18 cellular contexts compared by ENCODE assay signal in genomic region chr4:115145393-115146160, GRCh38. TPM values are rescaled to one million over a fixed set of nuclear protein-coding genes. Genes with fewer than 3 reads are reported as not detected.
A peak's percentile ranks its signal among the peaks of the same experiment; 100 is the strongest.
DNase-seq lines count a peak whose midpoint lies in the region; ATAC-seq and TF ChIP-seq lines count a peak whose summit lies in the region.
"Had no signal": no experiment of that assay in that cellular context is flagged by ENCODE, and none has a peak within 500 bp of the region (broad histone marks: within the 10 kb centered on the region; RNA-seq: fewer than 3 reads in every experiment).

No MANE protein-coding gene starts in this region.

- ATAC-seq in gastroesophageal sphincter (no peak), HG02840 (IDR thresholded peaks at IDR 0.05; ENCODE audit: low FRiP score, unreplicated experiment) (no peak)
- ATAC-seq: left ventricle myocardium superior had no signal

- 9 to 32% methylated on average over 1 to 3 of the region's 3 CpGs for WGBS in gastroesophageal sphincter (ENCODE audit: low coverage in 1 of 2), 2 donors

- no peaks in the 10 kb centered on the region for H3K9me3 ChIP-seq in gastroesophageal sphincter

- H3K4me3 Mint-ChIP-seq in nephron, result no peak overlapping the region
- no peak overlapping the region for H3K4me3 Mint-ChIP-seq in activated T-helper 2 cell treated with anti-CD3 and anti-CD28 coated beads, Interferon-gamma antibody, Interleukin-2, Interleukin-4, amounts not matched to agents 10 μg/mL and 5 μg/mL and 100 μg/mL, durations not matched to agents 14 hours and 24 hours and 36 hours (ENCODE audit: low read depth)
- H3K4me3 Mint-ChIP-seq: activated naive CD4-positive, alpha-beta T cell treated with anti-CD3 and anti-CD28 coated beads, Interleukin-2, amount 10 ng/mL, durations not matched to agents 7 days and 5 days; HFFc6; naive B cell had no signal

- TF ChIP-seq EP300 in gastroesophageal sphincter (IDR thresholded peaks at IDR 0.05), result no peak

- H3K4me3 ChIP-seq in LNCaP clone FGC (ENCODE audit: low read depth, low read length) (no peak overlapping the region), gastroesophageal sphincter (no peak overlapping the region)

- peak overlapping the region; percentile 52 to 73 (median 66) for H3K27ac Mint-ChIP-seq in nephron
- H3K27ac Mint-ChIP-seq in activated T-helper 2 cell treated with anti-CD3 and anti-CD28 coated beads, Interferon-gamma antibody, Interleukin-2, Interleukin-4, amounts not matched to agents 10 μg/mL and 5 μg/mL and 100 μg/mL, durations not matched to agents 14 hours and 24 hours and 36 hours, result no peak overlapping the region
- H3K27ac Mint-ChIP-seq: activated naive CD4-positive, alpha-beta T cell treated with anti-CD3 and anti-CD28 coated beads, Interleukin-2, amount 10 ng/mL, durations not matched to agents 7 days and 5 days; HFFc6; naive B cell had no signal

- H3K4me1 Mint-ChIP-seq in nephron, result peaks cover 20% of the 10 kb centered on the region
- no peaks in the 10 kb centered on the region for H3K4me1 Mint-ChIP-seq in activated T-helper 2 cell treated with anti-CD3 and anti-CD28 coated beads, Interferon-gamma antibody, Interleukin-2, Interleukin-4, amounts not matched to agents 10 μg/mL and 5 μg/mL and 100 μg/mL, durations not matched to agents 14 hours and 24 hours and 36 hours (ENCODE audit: low read depth)
- H3K4me1 Mint-ChIP-seq: activated naive CD4-positive, alpha-beta T cell treated with anti-CD3 and anti-CD28 coated beads, Interleukin-2, amount 10 ng/mL, durations not matched to agents 7 days and 5 days; naive B cell had no signal

- TF ChIP-seq CTCF in LNCaP clone FGC (IDR thresholded peaks at IDR 0.05; ENCODE audit: control insufficient read depth, extremely low read depth, insufficient read depth), result no peak
- TF ChIP-seq CTCF in nephron (IDR thresholded peaks at IDR 0.05; ENCODE audit: unreplicated experiment in 3 of 3), result no peak
- TF ChIP-seq CTCF in gastroesophageal sphincter (IDR thresholded peaks at IDR 0.05), result no peak

- intact Hi-C loops in activated T-helper 2 cell treated with anti-CD3 and anti-CD28 coated beads, Interferon-gamma antibody, Interleukin-2, Interleukin-4, amounts not matched to agents 10 μg/mL and 5 μg/mL and 100 μg/mL, durations not matched to agents 14 hours and 24 hours and 36 hours (cut with micrococcal nuclease), result no loop called here

- DNase-seq in LNCaP clone FGC (ENCODE audit: low read depth), result peak; percentile 33
- peak; percentile 78 for DNase-seq in NCI-H2107 (lab: John Stamatoyannopoulos, UW)
- peak; percentile 51 for DNase-seq in RPMI8226
- DNase-seq in activated T-helper 2 cell treated with anti-CD3 and anti-CD28 coated beads, Interferon-gamma antibody, Interleukin-2, Interleukin-4, amounts not matched to agents 10 μg/mL and 5 μg/mL and 100 μg/mL, durations not matched to agents 14 hours and 24 hours and 36 hours (ENCODE audit: low spot score), result no peak
- no peak for DNase-seq in cerebellar nuclear complex (lab: John Stamatoyannopoulos, UW)
- DNase-seq: activated CD4-positive, alpha-beta T cell treated with anti-CD3 and anti-CD28 coated beads for 1 hour; activated naive CD4-positive, alpha-beta T cell treated with anti-CD3 and anti-CD28 coated beads, Interleukin-2, amount 10 ng/mL, durations not matched to agents 7 days and 5 days; effector CD4-positive, alpha-beta T cell; HFFc6; left ventricle myocardium superior; naive B cell; NCI-H1694 treated with DMSO at 0.1 percent for 48 hours; stimulated activated CD4-positive, alpha-beta T cell treated with anti-CD3 and anti-CD28 coated beads, Interleukin-15, amount 100 ng/mL, for 24 hours had no signal

- H3K9me3 Mint-ChIP-seq in nephron, result no peaks in the 10 kb centered on the region
- H3K9me3 Mint-ChIP-seq in activated T-helper 2 cell treated with anti-CD3 and anti-CD28 coated beads, Interferon-gamma antibody, Interleukin-2, Interleukin-4, amounts not matched to agents 10 μg/mL and 5 μg/mL and 100 μg/mL, durations not matched to agents 14 hours and 24 hours and 36 hours, result peaks cover 4% of the 10 kb centered on the region

- H3K27me3 ChIP-seq in gastroesophageal sphincter, result no peaks in the 10 kb centered on the region

- H3K4me1 ChIP-seq in gastroesophageal sphincter, result no peaks in the 10 kb centered on the region

- H3K27me3 Mint-ChIP-seq in nephron (ENCODE audit: low read depth), result no peaks in the 10 kb centered on the region
- H3K27me3 Mint-ChIP-seq in activated T-helper 2 cell treated with anti-CD3 and anti-CD28 coated beads, Interferon-gamma antibody, Interleukin-2, Interleukin-4, amounts not matched to agents 10 μg/mL and 5 μg/mL and 100 μg/mL, durations not matched to agents 14 hours and 24 hours and 36 hours (ENCODE audit: low read depth), result no peaks in the 10 kb centered on the region
- H3K27me3 Mint-ChIP-seq: activated naive CD4-positive, alpha-beta T cell treated with anti-CD3 and anti-CD28 coated beads, Interleukin-2, amount 10 ng/mL, durations not matched to agents 7 days and 5 days; naive B cell had no signal

- H3K27ac ChIP-seq in gastroesophageal sphincter, result no peak overlapping the region

- TF ChIP-seq POLR2A in gastroesophageal sphincter (IDR thresholded peaks at IDR 0.05), result no peak

- H3K36me3 ChIP-seq in gastroesophageal sphincter, result no peaks in the 10 kb centered on the region

- H3K36me3 Mint-ChIP-seq in nephron (ENCODE audit: low read depth), result no peaks in the 10 kb centered on the region
- no peaks in the 10 kb centered on the region for H3K36me3 Mint-ChIP-seq in activated T-helper 2 cell treated with anti-CD3 and anti-CD28 coated beads, Interferon-gamma antibody, Interleukin-2, Interleukin-4, amounts not matched to agents 10 μg/mL and 5 μg/mL and 100 μg/mL, durations not matched to agents 14 hours and 24 hours and 36 hours (ENCODE audit: low read depth)
- H3K36me3 Mint-ChIP-seq: activated naive CD4-positive, alpha-beta T cell treated with anti-CD3 and anti-CD28 coated beads, Interleukin-2, amount 10 ng/mL, durations not matched to agents 7 days and 5 days; naive B cell had no signal

RNA-seq across cellular contexts. Expression of gene NDST4, which starts 32.2 kb away (rescaled TPM):
- not detected in 2 replicates for total RNA-seq in activated T-helper 2 cell treated with anti-CD3 and anti-CD28 coated beads, Interferon-gamma antibody, Interleukin-2, Interleukin-4, amounts not matched to agents 10 μg/mL and 5 μg/mL and 100 μg/mL, durations not matched to agents 14 hours and 24 hours and 36 hours
- not detected for total RNA-seq in gastroesophageal sphincter
- total RNA-seq: HFFc6; left ventricle myocardium superior; posterior vena cava; T-helper 2 cell treated with Interferon-gamma antibody and Interleukin-4, amounts not matched to agents 100 ng/mL and 5 ng/mL, for 36 hours had no signal

Comparison
In these comparisons a context has a peak if more than half of its experiments do, and no peak if none do; other contexts are left out.
1. DNase-seq: peak in LNCaP clone FGC (single experiment), NCI-H2107 (single experiment) and RPMI8226 (single experiment); none in activated T-helper 2 cell treated with anti-CD3 and anti-CD28 coated beads, Interferon-gamma antibody, Interleukin-2, Interleukin-4, amounts not matched to agents 10 μg/mL and 5 μg/mL and 100 μg/mL, durations not matched to agents 14 hours and 24 hours and 36 hours (single experiment) and cerebellar nuclear complex (0 of 2).